Comparison of ENCODE assay signal across 1 cellular context in the genomic region with DNA sequence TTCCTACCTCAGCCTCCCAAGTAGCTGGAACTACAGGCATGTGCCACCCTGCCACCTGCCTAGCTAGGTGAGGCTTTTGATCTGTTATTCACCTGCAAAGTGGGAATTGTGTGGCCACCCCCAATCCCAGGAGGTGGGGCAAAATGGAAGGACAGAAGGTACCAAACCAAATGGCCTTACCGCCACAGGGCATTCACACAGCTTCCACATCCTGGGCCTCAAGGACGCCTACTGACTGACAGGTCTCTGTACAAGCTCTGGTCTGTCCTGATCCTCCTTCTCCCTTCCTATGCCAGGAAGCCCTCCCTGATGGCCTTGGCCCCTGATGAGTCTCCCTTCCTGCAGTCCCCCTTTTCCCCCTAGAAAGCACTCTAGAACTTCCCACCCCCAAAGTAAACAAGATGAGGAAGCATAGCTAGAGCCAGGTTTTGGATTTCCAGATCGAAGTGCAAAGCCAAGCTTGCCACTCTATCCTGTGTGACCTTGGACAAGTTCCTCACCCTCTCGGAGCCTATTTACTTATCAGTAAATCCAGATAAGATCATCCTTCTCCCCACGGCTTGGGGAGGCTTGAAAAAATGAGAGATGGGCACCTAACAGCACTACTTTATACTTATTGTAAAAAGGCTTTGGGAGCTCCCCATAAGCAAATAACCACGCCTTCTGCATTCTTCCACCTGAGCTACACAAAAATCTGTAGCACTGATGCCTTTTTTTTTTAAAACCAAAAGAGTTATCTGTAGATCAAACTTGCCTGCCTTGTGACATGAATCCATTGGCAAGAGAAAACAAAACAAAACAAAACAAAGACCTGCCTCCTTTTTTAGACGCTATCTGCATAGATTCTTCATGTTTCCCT.
TF ChIP-seq lines count a peak whose summit lies in the region.

No MANE protein-coding gene starts in this region.

TF ChIP-seq in HepG2, 621 proteins besides CTCF, POLR2A, EP300 and RAD21 (continued from another document and continues in another):
- TF ChIP-seq, protein P1, sequence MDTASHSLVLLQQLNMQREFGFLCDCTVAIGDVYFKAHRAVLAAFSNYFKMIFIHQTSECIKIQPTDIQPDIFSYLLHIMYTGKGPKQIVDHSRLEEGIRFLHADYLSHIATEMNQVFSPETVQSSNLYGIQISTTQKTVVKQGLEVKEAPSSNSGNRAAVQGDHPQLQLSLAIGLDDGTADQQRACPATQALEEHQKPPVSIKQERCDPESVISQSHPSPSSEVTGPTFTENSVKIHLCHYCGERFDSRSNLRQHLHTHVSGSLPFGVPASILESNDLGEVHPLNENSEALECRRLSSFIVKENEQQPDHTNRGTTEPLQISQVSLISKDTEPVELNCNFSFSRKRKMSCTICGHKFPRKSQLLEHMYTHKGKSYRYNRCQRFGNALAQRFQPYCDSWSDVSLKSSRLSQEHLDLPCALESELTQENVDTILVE (CRISPR knock-in tag; IDR thresholded peaks at IDR 0.05): peak; percentile 93
- TF ChIP-seq, protein P2, sequence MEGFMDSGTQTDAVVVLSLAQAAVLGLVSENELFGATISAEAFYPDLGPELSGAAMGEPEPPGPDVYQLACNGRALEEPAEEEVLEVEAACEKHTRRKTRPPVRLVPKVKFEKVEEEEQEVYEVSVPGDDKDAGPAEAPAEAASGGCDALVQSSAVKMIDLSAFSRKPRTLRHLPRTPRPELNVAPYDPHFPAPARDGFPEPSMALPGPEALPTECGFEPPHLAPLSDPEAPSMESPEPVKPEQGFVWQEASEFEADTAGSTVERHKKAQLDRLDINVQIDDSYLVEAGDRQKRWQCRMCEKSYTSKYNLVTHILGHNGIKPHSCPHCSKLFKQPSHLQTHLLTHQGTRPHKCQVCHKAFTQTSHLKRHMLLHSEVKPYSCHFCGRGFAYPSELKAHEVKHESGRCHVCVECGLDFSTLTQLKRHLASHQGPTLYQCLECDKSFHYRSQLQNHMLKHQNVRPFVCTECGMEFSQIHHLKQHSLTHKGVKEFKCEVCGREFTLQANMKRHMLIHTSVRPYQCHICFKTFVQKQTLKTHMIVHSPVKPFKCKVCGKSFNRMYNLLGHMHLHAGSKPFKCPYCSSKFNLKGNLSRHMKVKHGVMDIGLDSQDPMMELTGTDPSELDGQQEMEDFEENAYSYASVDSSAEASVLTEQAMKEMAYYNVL (CRISPR knock-in tag; IDR thresholded peaks at IDR 0.05; ENCODE audit: borderline replicate concordance): peak; percentile 97
- no peak; the same call in 1 of the 2 replicates for TF ChIP-seq AFF4 (CRISPR knock-in tag; IDR thresholded peaks at IDR 0.05)
- no peak for TF ChIP-seq EED (CRISPR knock-in tag; IDR thresholded peaks at IDR 0.05)
- peak; percentile 81 for TF ChIP-seq ZFX (CRISPR knock-in tag; IDR thresholded peaks at IDR 0.05; ENCODE audit: low read depth)
- TF ChIP-seq RARA (CRISPR knock-in tag; IDR thresholded peaks at IDR 0.05): peak; percentile 91
- TF ChIP-seq, protein P3, sequence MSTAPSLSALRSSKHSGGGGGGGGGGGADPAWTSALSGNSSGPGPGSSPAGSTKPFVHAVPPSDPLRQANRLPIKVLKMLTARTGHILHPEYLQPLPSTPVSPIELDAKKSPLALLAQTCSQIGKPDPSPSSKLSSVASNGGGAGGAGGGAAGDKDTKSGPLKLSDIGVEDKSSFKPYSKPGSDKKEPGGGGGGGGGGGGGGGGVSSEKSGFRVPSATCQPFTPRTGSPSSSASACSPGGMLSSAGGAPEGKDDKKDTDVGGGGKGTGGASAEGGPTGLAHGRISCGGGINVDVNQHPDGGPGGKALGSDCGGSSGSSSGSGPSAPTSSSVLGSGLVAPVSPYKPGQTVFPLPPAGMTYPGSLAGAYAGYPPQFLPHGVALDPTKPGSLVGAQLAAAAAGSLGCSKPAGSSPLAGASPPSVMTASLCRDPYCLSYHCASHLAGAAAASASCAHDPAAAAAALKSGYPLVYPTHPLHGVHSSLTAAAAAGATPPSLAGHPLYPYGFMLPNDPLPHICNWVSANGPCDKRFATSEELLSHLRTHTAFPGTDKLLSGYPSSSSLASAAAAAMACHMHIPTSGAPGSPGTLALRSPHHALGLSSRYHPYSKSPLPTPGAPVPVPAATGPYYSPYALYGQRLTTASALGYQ (CRISPR knock-in tag; IDR thresholded peaks at IDR 0.05): peak; percentile 84; the same call in 1 of the 2 replicates
- peak; percentile 42; the same call in 1 of the 2 replicates for TF ChIP-seq ZNF383 (CRISPR knock-in tag; IDR thresholded peaks at IDR 0.05; ENCODE audit: borderline replicate concordance)
- no peak for TF ChIP-seq TBP (CRISPR knock-in tag; IDR thresholded peaks at IDR 0.05)
- TF ChIP-seq NR2F2 (IDR thresholded peaks at IDR 0.05; ENCODE audit: borderline replicate concordance, low read depth): peak; percentile 89
- peak; percentile 91 for TF ChIP-seq ARID3A (IDR thresholded peaks at IDR 0.05; ENCODE audit: low read depth, low read length)
- TF ChIP-seq ZNF788 (CRISPR knock-in tag; IDR thresholded peaks at IDR 0.05; ENCODE audit: borderline replicate concordance): peak; percentile 97; the same call in 1 of the 2 replicates
- no peak for TF ChIP-seq HOXA9 (CRISPR knock-in tag; IDR thresholded peaks at IDR 0.05; ENCODE audit: borderline replicate concordance)
- TF ChIP-seq ZNF24 (IDR thresholded peaks at IDR 0.05): no peak
- TF ChIP-seq, protein P4, sequence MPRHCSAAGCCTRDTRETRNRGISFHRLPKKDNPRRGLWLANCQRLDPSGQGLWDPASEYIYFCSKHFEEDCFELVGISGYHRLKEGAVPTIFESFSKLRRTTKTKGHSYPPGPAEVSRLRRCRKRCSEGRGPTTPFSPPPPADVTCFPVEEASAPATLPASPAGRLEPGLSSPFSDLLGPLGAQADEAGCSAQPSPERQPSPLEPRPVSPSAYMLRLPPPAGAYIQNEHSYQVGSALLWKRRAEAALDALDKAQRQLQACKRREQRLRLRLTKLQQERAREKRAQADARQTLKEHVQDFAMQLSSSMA (CRISPR knock-in tag; IDR thresholded peaks at IDR 0.05): peak; percentile 84
- TF ChIP-seq NCOR1 (IDR thresholded peaks at IDR 0.05; ENCODE audit: borderline replicate concordance, low read length): peak; percentile 80
- TF ChIP-seq ZBTB2 (CRISPR knock-in tag; IDR thresholded peaks at IDR 0.05; ENCODE audit: low read depth): no peak
- TF ChIP-seq ZSCAN9 (CRISPR knock-in tag; IDR thresholded peaks at IDR 0.05; ENCODE audit: borderline replicate concordance): peak; percentile 65; the same call in 1 of the 2 replicates
- TF ChIP-seq PCBP2 (optimal IDR thresholded peaks at IDR 0.05; ENCODE audit: low read depth, low read length, poor library complexity, severe bottlenecking): no peak
- TF ChIP-seq ZNF121 (CRISPR knock-in tag; IDR thresholded peaks at IDR 0.05): peak; percentile 34; the same call in 1 of the 2 replicates
- TF ChIP-seq, protein P5, sequence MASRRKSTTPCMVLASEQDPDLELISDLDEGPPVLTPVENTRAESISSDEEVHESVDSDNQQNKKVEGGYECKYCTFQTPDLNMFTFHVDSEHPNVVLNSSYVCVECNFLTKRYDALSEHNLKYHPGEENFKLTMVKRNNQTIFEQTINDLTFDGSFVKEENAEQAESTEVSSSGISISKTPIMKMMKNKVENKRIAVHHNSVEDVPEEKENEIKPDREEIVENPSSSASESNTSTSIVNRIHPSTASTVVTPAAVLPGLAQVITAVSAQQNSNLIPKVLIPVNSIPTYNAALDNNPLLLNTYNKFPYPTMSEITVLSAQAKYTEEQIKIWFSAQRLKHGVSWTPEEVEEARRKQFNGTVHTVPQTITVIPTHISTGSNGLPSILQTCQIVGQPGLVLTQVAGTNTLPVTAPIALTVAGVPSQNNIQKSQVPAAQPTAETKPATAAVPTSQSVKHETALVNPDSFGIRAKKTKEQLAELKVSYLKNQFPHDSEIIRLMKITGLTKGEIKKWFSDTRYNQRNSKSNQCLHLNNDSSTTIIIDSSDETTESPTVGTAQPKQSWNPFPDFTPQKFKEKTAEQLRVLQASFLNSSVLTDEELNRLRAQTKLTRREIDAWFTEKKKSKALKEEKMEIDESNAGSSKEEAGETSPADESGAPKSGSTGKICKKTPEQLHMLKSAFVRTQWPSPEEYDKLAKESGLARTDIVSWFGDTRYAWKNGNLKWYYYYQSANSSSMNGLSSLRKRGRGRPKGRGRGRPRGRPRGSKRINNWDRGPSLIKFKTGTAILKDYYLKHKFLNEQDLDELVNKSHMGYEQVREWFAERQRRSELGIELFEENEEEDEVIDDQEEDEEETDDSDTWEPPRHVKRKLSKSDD (CRISPR knock-in tag; IDR thresholded peaks at IDR 0.05; ENCODE audit: low read depth): no peak; the same call in 1 of the 2 replicates
- TF ChIP-seq PAF1 (CRISPR knock-in tag; IDR thresholded peaks at IDR 0.05): peak; percentile 88
- no peak for TF ChIP-seq ZNF557 (CRISPR knock-in tag; IDR thresholded peaks at IDR 0.05)
- TF ChIP-seq ZNF781 (CRISPR knock-in tag; IDR thresholded peaks at IDR 0.05; ENCODE audit: borderline replicate concordance, not compliant biosample characterization): peak; percentile 70
- no peak for TF ChIP-seq NFIB (CRISPR knock-in tag; IDR thresholded peaks at IDR 0.05; ENCODE audit: borderline replicate concordance)
- no peak for TF ChIP-seq SSRP1 (CRISPR knock-in tag; IDR thresholded peaks at IDR 0.05)
- peak; percentile 98 for TF ChIP-seq STAT6 (CRISPR knock-in tag; IDR thresholded peaks at IDR 0.05; ENCODE audit: borderline replicate concordance)
- TF ChIP-seq ZFP41 (CRISPR knock-in tag; IDR thresholded peaks at IDR 0.05; ENCODE audit: borderline replicate concordance): no peak
- TF ChIP-seq MYC (CRISPR knock-in tag; IDR thresholded peaks at IDR 0.05; ENCODE audit: borderline replicate concordance): peak; percentile 68; the same call in 1 of the 2 replicates
- TF ChIP-seq, protein P6, sequence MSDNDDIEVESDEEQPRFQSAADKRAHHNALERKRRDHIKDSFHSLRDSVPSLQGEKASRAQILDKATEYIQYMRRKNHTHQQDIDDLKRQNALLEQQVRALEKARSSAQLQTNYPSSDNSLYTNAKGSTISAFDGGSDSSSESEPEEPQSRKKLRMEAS (IDR thresholded peaks at IDR 0.05): peak; percentile 70
